Comparison of ENCODE assay signal across 15 cellular contexts in genomic region chr1:22121421-22121911, GRCh38. TPM values are rescaled to one million over a fixed set of nuclear protein-coding genes. Genes with fewer than 3 reads are reported as not detected.
A peak's percentile ranks its signal among the peaks of the same experiment; 100 is the strongest.
DNase-seq lines count a peak whose midpoint lies in the region; ATAC-seq, FAIRE-seq and TF ChIP-seq lines count a peak whose summit lies in the region.
"Had no signal": no experiment of that assay in that cellular context is flagged by ENCODE, and none has a peak within 500 bp of the region (broad histone marks: within the 10 kb centered on the region; RNA-seq: fewer than 3 reads in every experiment).

No MANE protein-coding gene starts in this region.

- H3K36me3 ChIP-seq in upper lobe of right lung = peaks cover 8% of the 10 kb centered on the region
- H3K36me3 ChIP-seq in thyroid gland = no peaks in the 10 kb centered on the region
- H3K36me3 ChIP-seq: transverse colon had no signal

- H3K36me3 Mint-ChIP-seq in activated naive CD8-positive, alpha-beta T cell treated with anti-CD3 and anti-CD28 coated beads, Interleukin-2, amount 10 ng/mL, durations not matched to agents 7 days and 5 days = peaks cover 4% of the 10 kb centered on the region
- H3K36me3 Mint-ChIP-seq in activated naive CD8-positive, alpha-beta T cell treated with anti-CD3 and anti-CD28 coated beads, Interleukin-2, amount 50 U/mL, for 24 hours (ENCODE audit: low read depth) = peaks cover 6% of the 10 kb centered on the region

- H3K27ac ChIP-seq in upper lobe of right lung (no peak overlapping the region), thyroid gland (no peak overlapping the region)
- H3K27ac ChIP-seq: transverse colon, VCaP had no signal

- POLR2A ChIA-PET in activated naive CD8-positive, alpha-beta T cell treated with anti-CD3 and anti-CD28 coated beads, Interleukin-2, amount 10 ng/mL, durations not matched to agents 7 days and 5 days (lab: Charles Lee) = no interaction called here

- intact Hi-C loops in upper lobe of right lung (cut with DNase I) = no loop called here
- intact Hi-C loops in thyroid gland (cut with DNase I) = no loop called here

- peaks cover 8% of the 10 kb centered on the region for H3K4me1 Mint-ChIP-seq in activated naive CD8-positive, alpha-beta T cell treated with anti-CD3 and anti-CD28 coated beads, Interleukin-2, amount 10 ng/mL, durations not matched to agents 7 days and 5 days
- peaks cover 12% of the 10 kb centered on the region for H3K4me1 Mint-ChIP-seq in activated naive CD8-positive, alpha-beta T cell treated with anti-CD3 and anti-CD28 coated beads, Interleukin-2, amount 50 U/mL, for 24 hours

- TF ChIP-seq CTCF in upper lobe of right lung (IDR thresholded peaks at IDR 0.05) (no peak), thyroid gland (IDR thresholded peaks at IDR 0.05) (no peak)

- no peaks in the 10 kb centered on the region for H3K27me3 Mint-ChIP-seq in activated naive CD8-positive, alpha-beta T cell treated with anti-CD3 and anti-CD28 coated beads, Interleukin-2, amount 10 ng/mL, durations not matched to agents 7 days and 5 days
- H3K27me3 Mint-ChIP-seq in activated naive CD8-positive, alpha-beta T cell treated with anti-CD3 and anti-CD28 coated beads, Interleukin-2, amount 50 U/mL, for 24 hours = no peaks in the 10 kb centered on the region

- FAIRE-seq in islet of Langerhans (lab: Jason Lieb, UNC) = peak; percentile 77

- no peak overlapping the region for H3K4me3 Mint-ChIP-seq in activated naive CD8-positive, alpha-beta T cell treated with anti-CD3 and anti-CD28 coated beads, Interleukin-2, amount 10 ng/mL, durations not matched to agents 7 days and 5 days
- H3K4me3 Mint-ChIP-seq in activated naive CD8-positive, alpha-beta T cell treated with anti-CD3 and anti-CD28 coated beads, Interleukin-2, amount 50 U/mL, for 24 hours = no peak overlapping the region

- no peak for ATAC-seq in activated naive CD8-positive, alpha-beta T cell treated with anti-CD3 and anti-CD28 coated beads, Interleukin-2, amount 10 ng/mL, durations not matched to agents 7 days and 5 days (ENCODE audit: low read depth)
- ATAC-seq in activated naive CD8-positive, alpha-beta T cell treated with anti-CD3 and anti-CD28 coated beads, Interleukin-2, amount 50 U/mL, for 24 hours = no peak
- ATAC-seq in upper lobe of right lung = peak; percentile 7
- ATAC-seq in HG02870 (IDR thresholded peaks at IDR 0.05; ENCODE audit: unreplicated experiment) = no peak

- DNase-seq in activated naive CD8-positive, alpha-beta T cell treated with anti-CD3 and anti-CD28 coated beads, Interleukin-2, amount 10 ng/mL, durations not matched to agents 7 days and 5 days = peak; percentile 28
- DNase-seq in activated naive CD8-positive, alpha-beta T cell treated with anti-CD3 and anti-CD28 coated beads, Interleukin-2, amount 50 U/mL, for 24 hours = no peak
- peak; percentile 38 for DNase-seq in SK-MEL-5 (ENCODE audit: low read depth, low spot score)
- no peak for DNase-seq in upper lobe of right lung
- DNase-seq in thyroid gland = no peak
- no peak for DNase-seq in COLO829 (ENCODE audit: low spot score)
- DNase-seq: activated CD8-positive, alpha-beta memory T cell treated with anti-CD3 and anti-CD28 coated beads, Interleukin-2, amount 50 U/mL, for 4 hours; activated naive CD4-positive, alpha-beta T cell treated with anti-CD3 and anti-CD28 coated beads, Interleukin-2, amount 50 U/mL, for 16 hours; DMS153; hippocampal formation; NCI-H526 treated with DMSO at 0.1 percent for 48 hours; transverse colon had no signal

- H3K4me1 ChIP-seq in upper lobe of right lung (peaks cover 3% of the 10 kb centered on the region), thyroid gland (peaks cover 1 to 13% of the 10 kb centered on the region in 2 donors)

- H3K9me3 ChIP-seq in upper lobe of right lung = no peaks in the 10 kb centered on the region
- H3K9me3 ChIP-seq in thyroid gland = no peaks in the 10 kb centered on the region
- H3K9me3 ChIP-seq: transverse colon had no signal

- H3K9me3 Mint-ChIP-seq in activated naive CD8-positive, alpha-beta T cell treated with anti-CD3 and anti-CD28 coated beads, Interleukin-2, amount 10 ng/mL, durations not matched to agents 7 days and 5 days = no peaks in the 10 kb centered on the region
- no peaks in the 10 kb centered on the region for H3K9me3 Mint-ChIP-seq in activated naive CD8-positive, alpha-beta T cell treated with anti-CD3 and anti-CD28 coated beads, Interleukin-2, amount 50 U/mL, for 24 hours

- TF ChIP-seq POLR2A in thyroid gland (IDR thresholded peaks at IDR 0.05) = no peak

- WGBS in thyroid gland, 2 donors = 77 to 86% methylated on average over 14 to 15 of the region's 15 CpGs

- in situ Hi-C loops in SK-MEL-5 (cut with HindIII; ENCODE audit: low pct_unique_long_range_greater_than_20kb, low sequenced_read_pairs) = no loop called here

- no peaks in the 10 kb centered on the region for H3K27me3 ChIP-seq in upper lobe of right lung
- H3K27me3 ChIP-seq in thyroid gland = no peaks in the 10 kb centered on the region
- H3K27me3 ChIP-seq: transverse colon had no signal

- H3K4me3 ChIP-seq in upper lobe of right lung = no peak overlapping the region
- H3K4me3 ChIP-seq in thyroid gland (replicated peaks in 1 of 3) = no peak overlapping the region
- H3K4me3 ChIP-seq: transverse colon had no signal

- H3K27ac Mint-ChIP-seq in activated naive CD8-positive, alpha-beta T cell treated with anti-CD3 and anti-CD28 coated beads, Interleukin-2, amount 10 ng/mL, durations not matched to agents 7 days and 5 days = no peak overlapping the region
- no peak overlapping the region for H3K27ac Mint-ChIP-seq in activated naive CD8-positive, alpha-beta T cell treated with anti-CD3 and anti-CD28 coated beads, Interleukin-2, amount 50 U/mL, for 24 hours

RNA-seq across cellular contexts. Expression of gene WNT4, which starts 21.4 kb away (rescaled TPM):
- not detected for total RNA-seq in activated naive CD8-positive, alpha-beta T cell treated with anti-CD3 and anti-CD28 coated beads, Interleukin-2, amount 10 ng/mL, durations not matched to agents 7 days and 5 days
- total RNA-seq in SK-MEL-5 (2014; rRNA removed; shearing (Covaris generic)) = 0.16 and 0.18 TPM in 2 replicates
- 0.05 and 0.37 TPM in 2 replicates for polyA plus RNA-seq in SK-MEL-5 (2015; cell fraction: cytosol; rRNA removed)
- not detected in 2 replicates for polyA plus RNA-seq in SK-MEL-5 (2015; cell fraction: nucleus; rRNA removed)
- total RNA-seq in upper lobe of right lung = 1.8 TPM
- 1 to 10 TPM in 1 of 4 donors, under 1 TPM in 3; 0.29 to 3.0 (median 0.43) TPM for total RNA-seq in thyroid gland

Comparison
In these comparisons a context has a peak if more than half of its experiments do, and no peak if none do; other contexts are left out.
1. DNase-seq: peak in activated naive CD8-positive, alpha-beta T cell treated with anti-CD3 and anti-CD28 coated beads, Interleukin-2, amount 10 ng/mL, durations not matched to agents 7 days and 5 days (single experiment) and SK-MEL-5 (single experiment); none in activated naive CD8-positive, alpha-beta T cell treated with anti-CD3 and anti-CD28 coated beads, Interleukin-2, amount 50 U/mL, for 24 hours (single experiment), upper lobe of right lung (single experiment), thyroid gland (0 of 2) and COLO829 (single experiment).